10 cellular contexts compared by ENCODE assay signal in genomic region chr20:59159822-59160740, GRCh38. TPM values are rescaled to one million over a fixed set of nuclear protein-coding genes. Genes with fewer than 3 reads are reported as not detected.
DNase-seq lines count a peak whose midpoint lies in the region; ATAC-seq and TF ChIP-seq lines count a peak whose summit lies in the region.
"Had no signal": no experiment of that assay in that cellular context is flagged by ENCODE, and none has a peak within 500 bp of the region (broad histone marks: within the 10 kb centered on the region; RNA-seq: fewer than 3 reads in every experiment).

No MANE protein-coding gene starts in this region.

- ATAC-seq in activated T-cell treated with anti-CD3 and anti-CD28 coated beads, Interleukin-2, amount 50 U/mL, for 4 hours: peak in 1 of 2 donors; percentile 5
- ATAC-seq in HG03457 (IDR thresholded peaks at IDR 0.05; ENCODE audit: unreplicated experiment): no peak

- no peak for TF ChIP-seq CTCF in endodermal cell (conservative IDR thresholded peaks at IDR 0.05)
- TF ChIP-seq CTCF in progenitor cell of endocrine pancreas (IDR thresholded peaks at IDR 0.05; ENCODE audit: unreplicated experiment): no peak

- H3K27ac ChIP-seq in endodermal cell (ENCODE audit: low read depth, low read length) (no peak overlapping the region), thymus (ENCODE audit: low read depth) (peak overlapping the region; percentile 62)

- no peaks in the 10 kb centered on the region for H3K27me3 Mint-ChIP-seq in activated T-cell treated with anti-CD3 and anti-CD28 coated beads, Interleukin-2, amount 50 U/mL, for 4 hours (ENCODE audit: low read depth)
- H3K27me3 Mint-ChIP-seq in endodermal cell (ENCODE audit: insufficient read depth) (no peaks in the 10 kb centered on the region), progenitor cell of endocrine pancreas (peaks cover 17% of the 10 kb centered on the region)

- peak overlapping the region; percentile 86 for H3K4me3 Mint-ChIP-seq in activated T-cell treated with anti-CD3 and anti-CD28 coated beads, Interleukin-2, amount 50 U/mL, for 4 hours
- H3K4me3 Mint-ChIP-seq in endodermal cell (no peak overlapping the region), progenitor cell of endocrine pancreas (ENCODE audit: low read depth) (no peak overlapping the region)

- peaks cover 90% of the 10 kb centered on the region for H3K4me1 Mint-ChIP-seq in activated T-cell treated with anti-CD3 and anti-CD28 coated beads, Interleukin-2, amount 50 U/mL, for 4 hours (ENCODE audit: low read depth)
- H3K4me1 Mint-ChIP-seq in endodermal cell (peaks cover 6% of the 10 kb centered on the region), progenitor cell of endocrine pancreas (ENCODE audit: low read depth) (no peaks in the 10 kb centered on the region)

- no peaks in the 10 kb centered on the region for H3K9me3 ChIP-seq in endodermal cell (ENCODE audit: control insufficient read depth, low read length)
- H3K9me3 ChIP-seq in thymus (ENCODE audit: control insufficient read depth): no peaks in the 10 kb centered on the region
- H3K9me3 ChIP-seq: BE2C had no signal

- H3K36me3 ChIP-seq in endodermal cell (ENCODE audit: control insufficient read depth, insufficient read depth, low read length) (no peaks in the 10 kb centered on the region), thymus (ENCODE audit: control insufficient read depth, insufficient read depth) (no peaks in the 10 kb centered on the region)
- H3K36me3 ChIP-seq: BE2C had no signal

- no peak overlapping the region for H3K4me3 ChIP-seq in endodermal cell (ENCODE audit: low read length)
- peak overlapping the region; percentile 1 for H3K4me3 ChIP-seq in thymus (ENCODE audit: low read length)

- H3K4me1 ChIP-seq in endodermal cell (ENCODE audit: control insufficient read depth, insufficient read depth, low read length) (no peaks in the 10 kb centered on the region), thymus (ENCODE audit: control insufficient read depth, insufficient read depth, low read length) (peaks cover 36% of the 10 kb centered on the region)
- H3K4me1 ChIP-seq: BE2C had no signal

- no peak overlapping the region for H3K9ac ChIP-seq in endodermal cell (ENCODE audit: extremely low read depth, low read length, poor library complexity, severe bottlenecking)

- no peaks in the 10 kb centered on the region for H3K27me3 ChIP-seq in endodermal cell (ENCODE audit: control insufficient read depth, insufficient read depth, low read length, poor library complexity, severe bottlenecking)
- no peaks in the 10 kb centered on the region for H3K27me3 ChIP-seq in thymus (ENCODE audit: control insufficient read depth, insufficient read depth)
- H3K27me3 ChIP-seq: BE2C had no signal

- H3K9me3 Mint-ChIP-seq in activated T-cell treated with anti-CD3 and anti-CD28 coated beads, Interleukin-2, amount 50 U/mL, for 4 hours: no peaks in the 10 kb centered on the region
- no peaks in the 10 kb centered on the region for H3K9me3 Mint-ChIP-seq in endodermal cell
- peaks cover 9% of the 10 kb centered on the region for H3K9me3 Mint-ChIP-seq in progenitor cell of endocrine pancreas (ENCODE audit: low read depth)

- no peak for DNase-seq in activated T-cell treated with anti-CD3 and anti-CD28 coated beads, Interleukin-2, amount 50 U/mL, for 4 hours
- DNase-seq in activated T-cell treated with anti-CD3 and anti-CD28 coated beads for 4 hours (no peak), SHP77 treated with DMSO at 0.1 percent for 48 hours (lab: John Stamatoyannopoulos, UW) (peak; percentile 50), endodermal cell (peak; percentile 24), cortex of kidney (lab: John Stamatoyannopoulos, UW) (no peak), progenitor cell of endocrine pancreas (ENCODE audit: low spot score, unreplicated experiment) (no peak)
- DNase-seq: BE2C, NCI-H510A had no signal

- WGBS in endodermal cell (ENCODE audit: insufficient coverage in 1 of 2, insufficient read length in 1 of 2), 2 experiments: 90 to 96% methylated on average over 11 to 15 of the region's 15 CpGs
- 41% methylated on average over 15 of the region's 15 CpGs for WGBS in thymus

- H3K27ac Mint-ChIP-seq in endodermal cell (no peak overlapping the region), progenitor cell of endocrine pancreas (no peak overlapping the region)

- peaks cover 4% of the 10 kb centered on the region for H3K36me3 Mint-ChIP-seq in activated T-cell treated with anti-CD3 and anti-CD28 coated beads, Interleukin-2, amount 50 U/mL, for 4 hours (ENCODE audit: insufficient read depth)
- H3K36me3 Mint-ChIP-seq in endodermal cell (ENCODE audit: low read depth) (no peaks in the 10 kb centered on the region), progenitor cell of endocrine pancreas (ENCODE audit: insufficient read depth) (no peaks in the 10 kb centered on the region)

RNA-seq across cellular contexts. Expression of gene ZNF831, which starts 3.5 kb away (rescaled TPM):
- 1 to 10 TPM; 1.8 to 2.5 (median 2.2) TPM for total RNA-seq in activated T-cell treated with anti-CD3 and anti-CD28 coated beads, Interleukin-2, amount 50 U/mL, for 4 hours
- total RNA-seq in endodermal cell (not detected), progenitor cell of endocrine pancreas (not detected in 2 replicates)
- polyA plus RNA-seq in endodermal cell (2013, experiment 1 of 2): not detected
- not detected for polyA plus RNA-seq in endodermal cell (2013, experiment 2 of 2)
- polyA plus RNA-seq in thymus: 2.9 TPM

Comparison
In these comparisons a context has a peak if more than half of its experiments do, and no peak if none do; other contexts are left out.
1. DNase-seq: peak in SHP77 treated with DMSO at 0.1 percent for 48 hours (single experiment) and endodermal cell (single experiment); none in activated T-cell treated with anti-CD3 and anti-CD28 coated beads, Interleukin-2, amount 50 U/mL, for 4 hours (single experiment), activated T-cell treated with anti-CD3 and anti-CD28 coated beads for 4 hours (single experiment), cortex of kidney (single experiment) and progenitor cell of endocrine pancreas (single experiment).